10 cellular contexts compared by ENCODE assay signal in genomic region chr1:171794085-171794484, GRCh38. TPM values are rescaled to one million over a fixed set of nuclear protein-coding genes. Genes with fewer than 3 reads are reported as not detected.
DNase-seq lines count a peak whose midpoint lies in the region; ATAC-seq lines count a peak whose summit lies in the region.
"Had no signal": no experiment of that assay in that cellular context is flagged by ENCODE, and none has a peak within 500 bp of the region (broad histone marks: within the 10 kb centered on the region; RNA-seq: fewer than 3 reads in every experiment).

No MANE protein-coding gene starts in this region.

- peak; percentile 79 for ATAC-seq in naive thymus-derived CD4-positive, alpha-beta T cell

- no peaks in the 10 kb centered on the region for H3K9me3 Mint-ChIP-seq in activated T-helper 2 cell treated with anti-CD3 and anti-CD28 coated beads, Interferon-gamma antibody, Interleukin-2, Interleukin-4, amounts not matched to agents 10 μg/mL and 5 μg/mL and 100 μg/mL, durations not matched to agents 14 hours and 24 hours and 36 hours
- peaks cover 0 to 6% (median 0%) of the 10 kb centered on the region in 11 donors for H3K9me3 Mint-ChIP-seq in naive thymus-derived CD4-positive, alpha-beta T cell

- peaks cover 0 to 36% (median 12%) of the 10 kb centered on the region in 11 experiments; a peak in 12 of 22 replicates for H4K20me1 ChIP-seq in BLaER1 treated with 17β-estradiol and CSF1 and Interleukin-3, amounts not matched to agents 10 nM and 100 nM

- H3K27me3 Mint-ChIP-seq in activated T-helper 2 cell treated with anti-CD3 and anti-CD28 coated beads, Interferon-gamma antibody, Interleukin-2, Interleukin-4, amounts not matched to agents 10 μg/mL and 5 μg/mL and 100 μg/mL, durations not matched to agents 14 hours and 24 hours and 36 hours (ENCODE audit: low read depth): no peaks in the 10 kb centered on the region
- H3K27me3 Mint-ChIP-seq in naive thymus-derived CD4-positive, alpha-beta T cell: no peaks in the 10 kb centered on the region

- H3K4me2 ChIP-seq in BLaER1 treated with 17β-estradiol and CSF1 and Interleukin-3, amounts not matched to agents 10 nM and 100 nM: peak overlapping the region; percentile 16 to 73 (median 59)

- POLR2A ChIA-PET in naive thymus-derived CD4-positive, alpha-beta T cell (lab: Charles Lee): interaction anchor here (0.6 to 1.5 kb wide), 2 partner anchors 13 to 1874 kb away, joined by 3 to 4 read pairs; partner anchors contain the start of gene METTL13

- peaks cover 87% of the 10 kb centered on the region for H3K36me3 Mint-ChIP-seq in activated T-helper 2 cell treated with anti-CD3 and anti-CD28 coated beads, Interferon-gamma antibody, Interleukin-2, Interleukin-4, amounts not matched to agents 10 μg/mL and 5 μg/mL and 100 μg/mL, durations not matched to agents 14 hours and 24 hours and 36 hours (ENCODE audit: low read depth)
- H3K36me3 Mint-ChIP-seq in naive thymus-derived CD4-positive, alpha-beta T cell: peaks cover 15 to 70% (median 59%) of the 10 kb centered on the region in 5 donors

- H3K4me1 Mint-ChIP-seq in activated T-helper 2 cell treated with anti-CD3 and anti-CD28 coated beads, Interferon-gamma antibody, Interleukin-2, Interleukin-4, amounts not matched to agents 10 μg/mL and 5 μg/mL and 100 μg/mL, durations not matched to agents 14 hours and 24 hours and 36 hours (ENCODE audit: low read depth): peaks cover 20% of the 10 kb centered on the region
- peaks cover 4 to 36% (median 8%) of the 10 kb centered on the region in 7 donors for H3K4me1 Mint-ChIP-seq in naive thymus-derived CD4-positive, alpha-beta T cell

- H3K27ac Mint-ChIP-seq in activated T-helper 2 cell treated with anti-CD3 and anti-CD28 coated beads, Interferon-gamma antibody, Interleukin-2, Interleukin-4, amounts not matched to agents 10 μg/mL and 5 μg/mL and 100 μg/mL, durations not matched to agents 14 hours and 24 hours and 36 hours: peak overlapping the region; percentile 92
- H3K27ac Mint-ChIP-seq in naive thymus-derived CD4-positive, alpha-beta T cell: peak overlapping the region in 6 of 9 donors; percentile 6 to 88 (median 17)

- DNase-seq in MV-4-11 (lab: John Stamatoyannopoulos, UW): peak; percentile 60
- DNase-seq in activated T-helper 2 cell treated with anti-CD3 and anti-CD28 coated beads, Interferon-gamma antibody, Interleukin-2, Interleukin-4, amounts not matched to agents 10 μg/mL and 5 μg/mL and 100 μg/mL, durations not matched to agents 14 hours and 24 hours and 36 hours (ENCODE audit: low spot score): peak; percentile 32
- peak in 2 of 9 donors; percentile 5 to 60 for DNase-seq in naive thymus-derived CD4-positive, alpha-beta T cell
- no peak for DNase-seq in AML-193 (lab: John Stamatoyannopoulos, UW)
- DNase-seq in NCI-H1105 treated with DMSO at 0.1 percent for 48 hours (lab: John Stamatoyannopoulos, UW): no peak
- DNase-seq in NCI-H187 (lab: John Stamatoyannopoulos, UW): no peak
- no peak for DNase-seq in pons (ENCODE audit: low spot score)
- DNase-seq: GDM1 had no signal

- peaks cover 14 to 25% (median 22%) of the 10 kb centered on the region in 10 experiments; a peak in 19 of 20 replicates for H3K4me1 ChIP-seq in BLaER1 treated with 17β-estradiol and CSF1 and Interleukin-3, amounts not matched to agents 10 nM and 100 nM
- H3K4me1 ChIP-seq in naive thymus-derived CD4-positive, alpha-beta T cell (ENCODE audit: control insufficient read depth in 2 of 2, insufficient read depth in 2 of 2, low read length in 2 of 2): no peaks in the 10 kb centered on the region
- H3K4me1 ChIP-seq: right atrium auricular region had no signal

- H3K4me3 Mint-ChIP-seq in activated T-helper 2 cell treated with anti-CD3 and anti-CD28 coated beads, Interferon-gamma antibody, Interleukin-2, Interleukin-4, amounts not matched to agents 10 μg/mL and 5 μg/mL and 100 μg/mL, durations not matched to agents 14 hours and 24 hours and 36 hours (ENCODE audit: low read depth): peak overlapping the region; percentile 28
- H3K4me3 Mint-ChIP-seq in naive thymus-derived CD4-positive, alpha-beta T cell: peak overlapping the region in 1 of 10 donors; percentile 59

- no peak overlapping the region; a peak in 1 of 20 replicates for H3K4me3 ChIP-seq in BLaER1 treated with 17β-estradiol and CSF1 and Interleukin-3, amounts not matched to agents 10 nM and 100 nM
- H3K4me3 ChIP-seq in naive thymus-derived CD4-positive, alpha-beta T cell (ENCODE audit: low read length): no peak overlapping the region
- H3K4me3 ChIP-seq: right atrium auricular region had no signal

- peaks cover 89 to 100% (median 99%) of the 10 kb centered on the region in 11 experiments for H3K36me3 ChIP-seq in BLaER1 treated with 17β-estradiol and CSF1 and Interleukin-3, amounts not matched to agents 10 nM and 100 nM
- peaks cover 9 to 100% (median 10%) of the 10 kb centered on the region in 3 experiments for H3K36me3 ChIP-seq in naive thymus-derived CD4-positive, alpha-beta T cell (ENCODE audit: control insufficient read depth in 2 of 3, insufficient read depth in 3 of 3, low read length in 3 of 3)

- no peak overlapping the region for H3K9ac ChIP-seq in BLaER1 treated with 17β-estradiol and CSF1 and Interleukin-3, amounts not matched to agents 10 nM and 100 nM

- intact Hi-C loops in activated T-helper 2 cell treated with anti-CD3 and anti-CD28 coated beads, Interferon-gamma antibody, Interleukin-2, Interleukin-4, amounts not matched to agents 10 μg/mL and 5 μg/mL and 100 μg/mL, durations not matched to agents 14 hours and 24 hours and 36 hours (cut with micrococcal nuclease): loop anchor here (1.0 to 2.0 kb wide), 2 partner anchors 13 to 51 kb away; partner anchors contain the start of genes METTL13 and VAMP4
- intact Hi-C loops in naive thymus-derived CD4-positive, alpha-beta T cell (cut with micrococcal nuclease): loop anchor here (1.0 to 2.0 kb wide), 2 partner anchors 13 kb away; partner anchors contain the start of gene METTL13 (in 2 of the 2)

- CTCF ChIA-PET in naive thymus-derived CD4-positive, alpha-beta T cell (lab: Charles Lee): no interaction called here

- peak overlapping the region in 8 of 11 experiments; percentile 21 to 66 (median 44); a peak in 12 of 22 replicates for H3K27ac ChIP-seq in BLaER1 treated with 17β-estradiol and CSF1 and Interleukin-3, amounts not matched to agents 10 nM and 100 nM
- no peak overlapping the region for H3K27ac ChIP-seq in naive thymus-derived CD4-positive, alpha-beta T cell (ENCODE audit: low read depth, low read length)
- H3K27ac ChIP-seq: right atrium auricular region had no signal

- peaks cover 0 to 4% (median 0%) of the 10 kb centered on the region in 11 experiments; a peak in 1 of 22 replicates for H3K9me3 ChIP-seq in BLaER1 treated with 17β-estradiol and CSF1 and Interleukin-3, amounts not matched to agents 10 nM and 100 nM (replicated peaks in 1 of 11)
- no peaks in the 10 kb centered on the region for H3K9me3 ChIP-seq in naive thymus-derived CD4-positive, alpha-beta T cell (ENCODE audit: control insufficient read depth in 2 of 3, low read length in 3 of 3)
- H3K9me3 ChIP-seq: right atrium auricular region had no signal

- H3K27me3 ChIP-seq in BLaER1 treated with 17β-estradiol and CSF1 and Interleukin-3, amounts not matched to agents 10 nM and 100 nM: no peaks in the 10 kb centered on the region
- H3K27me3 ChIP-seq in naive thymus-derived CD4-positive, alpha-beta T cell (ENCODE audit: control insufficient read depth in 2 of 2, insufficient read depth in 2 of 2, low read length in 2 of 2): no peaks in the 10 kb centered on the region
- H3K27me3 ChIP-seq: right atrium auricular region had no signal

RNA-seq across cellular contexts. Expression of gene METTL13, which starts 12.6 kb away (rescaled TPM):
- 50.0 and 53.6 TPM in 2 replicates for total RNA-seq in activated T-helper 2 cell treated with anti-CD3 and anti-CD28 coated beads, Interferon-gamma antibody, Interleukin-2, Interleukin-4, amounts not matched to agents 10 μg/mL and 5 μg/mL and 100 μg/mL, durations not matched to agents 14 hours and 24 hours and 36 hours
- 10 to 100 TPM; 15.6 to 50.7 (median 34.5) TPM for total RNA-seq in naive thymus-derived CD4-positive, alpha-beta T cell
- polyA plus RNA-seq in naive thymus-derived CD4-positive, alpha-beta T cell: 10 to 100 TPM; 35.6 to 55.7 TPM

RNA-seq across cellular contexts. Expression of gene DNM3, which starts 47.2 kb away (rescaled TPM):
- total RNA-seq in activated T-helper 2 cell treated with anti-CD3 and anti-CD28 coated beads, Interferon-gamma antibody, Interleukin-2, Interleukin-4, amounts not matched to agents 10 μg/mL and 5 μg/mL and 100 μg/mL, durations not matched to agents 14 hours and 24 hours and 36 hours: 0.37 and 0.41 TPM in 2 replicates
- total RNA-seq in naive thymus-derived CD4-positive, alpha-beta T cell: 1 to 10 TPM; 1.9 to 2.5 (median 2.1) TPM
- polyA plus RNA-seq in naive thymus-derived CD4-positive, alpha-beta T cell: 1 to 10 TPM; 1.2 to 1.5 TPM

RNA-seq across cellular contexts. Expression of gene VAMP4, which starts 52.2 kb away (rescaled TPM):
- 10.2 and 11.8 TPM in 2 replicates for total RNA-seq in activated T-helper 2 cell treated with anti-CD3 and anti-CD28 coated beads, Interferon-gamma antibody, Interleukin-2, Interleukin-4, amounts not matched to agents 10 μg/mL and 5 μg/mL and 100 μg/mL, durations not matched to agents 14 hours and 24 hours and 36 hours
- total RNA-seq in naive thymus-derived CD4-positive, alpha-beta T cell: 10 to 100 TPM; 16.2 to 27.2 (median 19.7) TPM
- polyA plus RNA-seq in naive thymus-derived CD4-positive, alpha-beta T cell: 10 to 100 TPM; 15.5 to 19.4 TPM

Comparison
In these comparisons a context has a peak if more than half of its experiments do, and no peak if none do; other contexts are left out.
1. DNase-seq: peak in MV-4-11 (single experiment) and activated T-helper 2 cell treated with anti-CD3 and anti-CD28 coated beads, Interferon-gamma antibody, Interleukin-2, Interleukin-4, amounts not matched to agents 10 μg/mL and 5 μg/mL and 100 μg/mL, durations not matched to agents 14 hours and 24 hours and 36 hours (single experiment); none in AML-193 (0 of 2), NCI-H1105 treated with DMSO at 0.1 percent for 48 hours (single experiment), NCI-H187 (0 of 2) and pons (single experiment).